In the genomic region with DNA sequence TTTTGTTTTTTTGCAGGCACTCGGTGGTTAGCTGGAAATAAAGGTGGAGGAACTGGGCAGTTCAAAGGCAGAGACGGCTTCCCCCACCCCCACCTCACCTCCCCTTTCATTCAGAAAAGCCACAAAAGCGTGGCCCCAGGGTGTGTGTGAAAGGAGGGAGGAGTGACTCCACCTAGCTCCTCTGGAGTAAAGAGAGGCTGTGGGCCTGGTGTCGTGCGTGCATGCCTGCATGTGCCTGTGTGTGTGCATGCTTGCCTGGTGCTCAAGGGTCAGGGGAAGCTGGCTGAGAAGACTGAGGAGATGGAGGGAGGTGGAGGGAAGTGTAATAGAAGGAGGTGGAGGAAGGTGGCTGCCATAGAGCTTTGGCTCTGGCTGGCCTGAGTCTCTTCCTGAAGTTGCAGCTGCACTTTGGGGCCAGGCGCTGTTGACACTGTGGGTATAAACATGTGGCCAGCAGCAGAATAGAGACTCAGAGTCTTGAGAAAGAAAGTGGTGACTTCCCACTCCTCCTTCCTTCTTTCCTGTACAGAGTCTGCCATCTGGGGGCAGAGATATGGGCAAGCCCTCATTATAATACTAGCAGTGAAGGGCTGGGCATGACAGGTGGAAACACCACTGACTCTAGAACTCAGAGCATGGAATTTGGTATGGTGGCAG, we compare ENCODE assay signal across 8 cellular contexts. TPM values are rescaled to one million over a fixed set of nuclear protein-coding genes. Genes with fewer than 3 reads are reported as not detected.
DNase-seq lines count a peak whose midpoint lies in the region; ATAC-seq, FAIRE-seq and TF ChIP-seq lines count a peak whose summit lies in the region.

No MANE protein-coding gene starts in this region.

- H3K27ac ChIP-seq in GM12878 (ENCODE audit: control insufficient read depth, insufficient read depth): peak overlapping the region; percentile 45

- H3K9me3 Mint-ChIP-seq in nephron: no peaks in the 10 kb centered on the region

- POLR2A ChIA-PET in GM12878 (lab: Charles Lee): interaction anchor here (1.2 to 1.8 kb wide), 2 partner anchors 36 to 39 kb away, joined by 3 to 5 read pairs; partner anchors contain the start of gene SINHCAF

- H3K9ac ChIP-seq in ES-I3 (ENCODE audit: low read depth, low read length) (peak overlapping the region; percentile 34), GM12878 (ENCODE audit: control insufficient read depth, insufficient read depth, low read length) (peak overlapping the region; percentile 52)

- H2AFZ ChIP-seq in GM12878 (ENCODE audit: control insufficient read depth, low read depth, low read length): peak overlapping the region; percentile 90

- H3K36me3 Mint-ChIP-seq in nephron (ENCODE audit: low read depth): no peaks in the 10 kb centered on the region

- peak; percentile 84 for FAIRE-seq in GM12878 (lab: Jason Lieb, UNC)

- no peaks in the 10 kb centered on the region for H4K20me1 ChIP-seq in GM12878 (ENCODE audit: control insufficient read depth, insufficient read depth)

- peak; percentile 60; the same call in 1 of the 2 replicates for TF ChIP-seq POLR2A in GM12878 (IDR thresholded peaks at IDR 0.05; ENCODE audit: low read depth, low read length)

- TF ChIP-seq EP300 in GM12878 (IDR thresholded peaks at IDR 0.05; ENCODE audit: borderline replicate concordance in 1 of 2, control insufficient read depth in 1 of 2, low read depth in 2 of 2, low read length in 2 of 2): 0 out of 4 replicates have a peak, but pooled peaks of 1 of the 2 experiments have one; percentile 11

- CTCF ChIA-PET in GM12878 (lab: Yijun Ruan, JAX): interaction anchor here (0.6 to 4.4 kb wide), 16 partner anchors 10 to 234 kb away, joined by 3 to 33 read pairs (median 4); partner anchors contain the start of gene SINHCAF

- peak overlapping the region; percentile 69 to 93 (median 84) for H3K27ac Mint-ChIP-seq in nephron

- peak overlapping the region; percentile 56 for H3K4me2 ChIP-seq in GM12878 (ENCODE audit: control insufficient read depth, insufficient read depth)

- in situ Hi-C loops in GM12878 (cut with MboI): no loop called here

- RAD21 ChIA-PET in GM12878 (lab: Charles Lee; ENCODE audit: unreplicated experiment): interaction anchor here (0.5 to 2.3 kb wide), 17 partner anchors 36 to 852 kb away, joined by 3 to 21 read pairs (median 3); no protein-coding TSS in a partner anchor

- H3K27me3 ChIP-seq in GM12878 (replicated peaks in 1 of 2; ENCODE audit: control insufficient read depth in 2 of 2, insufficient read depth in 2 of 2, low read length in 1 of 2): no peaks in the 10 kb centered on the region

- intact Hi-C loops in GM12878 (cut with micrococcal nuclease; ENCODE audit: unreplicated experiment): no loop called here

- H3K4me1 ChIP-seq in ES-I3 (ENCODE audit: insufficient read depth, low read length): peaks cover 9% of the 10 kb centered on the region; the same call in 1 of the 2 replicates
- peaks cover 22% of the 10 kb centered on the region for H3K4me1 ChIP-seq in GM12878 (ENCODE audit: control insufficient read depth, insufficient read depth, low read length)

- H3K4me1 Mint-ChIP-seq in nephron: peaks cover 15% of the 10 kb centered on the region

- BruUV-seq in GM12878 (replicated peaks; lab: Mats Ljungman, UMichigan): no TSS peak

- peak; percentile 49 for TF ChIP-seq RAD21 in GM12878 (IDR thresholded peaks at IDR 0.05; ENCODE audit: insufficient read depth, low read depth, low read length)

- peaks cover 10% of the 10 kb centered on the region for H3K27me3 Mint-ChIP-seq in nephron (ENCODE audit: low read depth)

- no peak overlapping the region for H3K4me3 ChIP-seq in GM12878

- no peaks in the 10 kb centered on the region for H3K9me3 ChIP-seq in ES-I3 (ENCODE audit: control insufficient read depth, insufficient read depth, low read length)
- no peaks in the 10 kb centered on the region; the same call in 2 of the 3 replicates for H3K9me3 ChIP-seq in GM12878 (replicated peaks; ENCODE audit: control insufficient read depth, insufficient read depth, low read length)

- SMC1A ChIA-PET in GM12878 (lab: Charles Lee; ENCODE audit: uncharacterized antibody, unreplicated experiment): interaction anchor here (0.7 to 2.6 kb wide), 13 partner anchors 25 to 289 kb away, joined by 3 to 17 read pairs (median 4); no protein-coding TSS in a partner anchor

- H3K36me3 ChIP-seq in ES-I3 (ENCODE audit: insufficient read depth, low read length): no peaks in the 10 kb centered on the region
- no peaks in the 10 kb centered on the region for H3K36me3 ChIP-seq in GM12878 (ENCODE audit: control insufficient read depth in 2 of 2, insufficient read depth in 2 of 2, low read length in 1 of 2)

- peak; percentile 58 for ATAC-seq in GM19372 (IDR thresholded peaks at IDR 0.05; ENCODE audit: low read depth, unreplicated experiment)
- peak; percentile 66 for ATAC-seq in HG03196 (IDR thresholded peaks at IDR 0.05; ENCODE audit: unreplicated experiment)
- ATAC-seq in GM12878: peak; percentile 82

- peak; percentile 24 to 63 (median 27); a peak in 4 of 6 replicates for TF ChIP-seq CTCF in GM12878 (IDR thresholded peaks at IDR 0.05 in 2 of 3, conservative IDR thresholded peaks at IDR 0.05 in 1 of 3; ENCODE audit: control insufficient read depth in 2 of 3, extremely low read depth in 1 of 3, insufficient read depth in 1 of 3, low read depth in 3 of 3, low read length in 3 of 3)
- TF ChIP-seq CTCF in nephron (IDR thresholded peaks at IDR 0.05; ENCODE audit: unreplicated experiment in 3 of 3): no peak

- no peaks in the 10 kb centered on the region for H3K79me2 ChIP-seq in GM12878 (ENCODE audit: control insufficient read depth, insufficient read depth, low read length)

- DNase-seq in NOMO-1 treated with dmso at 0.1 percent for 144 hours (lab: John Stamatoyannopoulos, UW; ENCODE audit: unreplicated experiment) (peak; percentile 63), GM12878 (ENCODE audit: low read depth, low spot score) (peak; percentile 46), T-helper 9 cell (no peak), dermis blood vessel endothelial cell (no peak)

- 2% methylated on average over 6 of the region's 6 CpGs for WGBS in GM12878 (ENCODE audit: insufficient coverage, insufficient replicate concordance, low lambda C conversion rate, missing lambda C conversion rate)

- H3K4me3 Mint-ChIP-seq in nephron: peak overlapping the region in 1 of 3 experiments; percentile 15

TF ChIP-seq in GM12878, 131 proteins besides CTCF, POLR2A, EP300 and RAD21 (continues in another document):
- TF ChIP-seq, protein P1, sequence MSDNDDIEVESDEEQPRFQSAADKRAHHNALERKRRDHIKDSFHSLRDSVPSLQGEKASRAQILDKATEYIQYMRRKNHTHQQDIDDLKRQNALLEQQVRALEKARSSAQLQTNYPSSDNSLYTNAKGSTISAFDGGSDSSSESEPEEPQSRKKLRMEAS (IDR thresholded peaks at IDR 0.05; ENCODE audit: low read depth, low read length): peak; percentile 36; the same call in 1 of the 2 replicates
- peak; percentile 79 for TF ChIP-seq NBN (IDR thresholded peaks at IDR 0.05)
- peak; percentile 59; the same call in 1 of the 2 replicates for TF ChIP-seq SMC3 (IDR thresholded peaks at IDR 0.05; ENCODE audit: borderline replicate concordance, low read length)
- 0 out of 3 replicates have a peak, but pooled peaks have one; percentile 4 for TF ChIP-seq POU2F2 (IDR thresholded peaks at IDR 0.05; ENCODE audit: borderline replicate concordance, low read depth, low read length)
- TF ChIP-seq POLR2AphosphoS5 (IDR thresholded peaks at IDR 0.05; ENCODE audit: low read length): no peak
- peak; percentile 11; the same call in 1 of the 2 replicates for TF ChIP-seq ZNF384 (IDR thresholded peaks at IDR 0.05; ENCODE audit: borderline replicate concordance, low read depth, low read length)
- TF ChIP-seq CBX3 (IDR thresholded peaks at IDR 0.05; ENCODE audit: borderline replicate concordance, low read depth): no peak
- peak; percentile 20; the same call in 1 of the 2 replicates for TF ChIP-seq RFX5 (IDR thresholded peaks at IDR 0.05; ENCODE audit: low read depth, low read length)
- no peak for TF ChIP-seq RBBP5 (conservative IDR thresholded peaks at IDR 0.05)
- TF ChIP-seq HDAC2 (IDR thresholded peaks at IDR 0.05): no peak
- no peak for TF ChIP-seq NR2C1 (IDR thresholded peaks at IDR 0.05)
- peak; percentile 54 for TF ChIP-seq MEF2B (IDR thresholded peaks at IDR 0.05; ENCODE audit: partially characterized antibody, poor library complexity, severe bottlenecking)
- no peak for TF ChIP-seq NR2C2 (IDR thresholded peaks at IDR 0.05; ENCODE audit: borderline replicate concordance, control insufficient read depth, insufficient read length, low read depth)
- no peak for TF ChIP-seq EGR1 (IDR thresholded peaks at IDR 0.05; ENCODE audit: borderline replicate concordance in 1 of 2, low read depth in 2 of 2, low read length in 2 of 2)

RNA-seq across cellular contexts. Expression of gene SINHCAF, which starts 36.9 kb away (rescaled TPM):
- total RNA-seq in GM12878 (2013; cell fraction: nucleolus; rRNA removed): 114 and 132 TPM in 2 replicates
- total RNA-seq in GM12878 (2014; rRNA removed) (71.8 and 93.4 TPM in 2 replicates), GM12878 (2014; rRNA removed; fragmentation: Illumina TruSeq; extraction: Trizol) (92.3 and 100 TPM in 2 replicates), GM12878 (2021) (88.4 and 106 TPM in 2 replicates), dermis blood vessel endothelial cell (99.3 and 136 TPM in 2 replicates)
- 21.2 TPM for polyA plus RNA-seq in GM12878 (2011; ENCODE audit: low read depth)
- polyA plus RNA-seq in GM12878 (2011; rRNA removed) (102 and 213 TPM in 2 replicates), GM12878 (2014; fragmentation: Illumina TruSeq; extraction: Trizol) (156 and 217 TPM in 2 replicates), GM12878 (2014; fragmentation: Nextera tagmentation; extraction: Ambion mirVana) (100 to 1,000 TPM; 110 to 139 TPM), GM12878 (2014; rRNA removed) (45.7 and 60.4 TPM in 2 replicates), GM12878 (2016; fragmentation: Nextera tagmentation; extraction: Ambion mirVana) (10 to 100 TPM; 67.7 to 84.4 TPM)
- polyA plus RNA-seq in GM12878 (2011; cell fraction: cytosol; rRNA removed): 36.0 and 65.4 TPM in 2 replicates
- 31.6 and 39.1 TPM in 2 replicates for polyA plus RNA-seq in GM12878 (2011; cell fraction: nucleus; rRNA removed)
- 38.5 and 54.6 TPM in 2 replicates for polyA plus RNA-seq in GM12878 (2012)
- 50.1 and 60.6 TPM in 2 replicates for polyA minus RNA-seq in GM12878 (2011; rRNA and poly(A)+ RNA removed)
- polyA minus RNA-seq in GM12878 (2011; cell fraction: cytosol; rRNA and poly(A)+ RNA removed): 42.1 and 42.6 TPM in 2 replicates
- 32.6 and 48.8 TPM in 2 replicates for polyA minus RNA-seq in GM12878 (2011; cell fraction: nucleus; rRNA and poly(A)+ RNA removed)

Comparison
In these comparisons a context has a peak if more than half of its experiments do, and no peak if none do; other contexts are left out.
1. DNase-seq: peak in NOMO-1 treated with dmso at 0.1 percent for 144 hours (single experiment) and GM12878 (single experiment); none in T-helper 9 cell (single experiment) and dermis blood vessel endothelial cell (single experiment).
2. CTCF ChIP-seq: peak in GM12878 (3 of 3); none in nephron (0 of 3).
3. Peak in every context shown above with its lines, with median percentiles within 50 percentile points of each other: ATAC-seq.